Comparison of ENCODE assay signal across 9 cellular contexts in genomic region chr1:206430031-206430983, GRCh38. TPM values are rescaled to one million over a fixed set of nuclear protein-coding genes. Genes with fewer than 3 reads are reported as not detected.
DNase-seq lines count a peak whose midpoint lies in the region; ATAC-seq, FAIRE-seq and TF ChIP-seq lines count a peak whose summit lies in the region.
"Had no signal": no experiment of that assay in that cellular context is flagged by ENCODE, and none has a peak within 500 bp of the region (broad histone marks: within the 10 kb centered on the region; RNA-seq: fewer than 3 reads in every experiment).

No MANE protein-coding gene starts in this region.

- no peak overlapping the region for H3K27ac Mint-ChIP-seq in naive thymus-derived CD4-positive, alpha-beta T cell

- ATAC-seq in HG03196 (IDR thresholded peaks at IDR 0.05; ENCODE audit: unreplicated experiment), result peak; percentile 94
- peak; percentile 41 for ATAC-seq in upper lobe of right lung
- ATAC-seq in naive thymus-derived CD4-positive, alpha-beta T cell, result no peak

- peak; percentile 87 for FAIRE-seq in GM19239 (lab: Jason Lieb, UNC)

- peaks cover 0 to 44% (median 20%) of the 10 kb centered on the region in 5 donors for H3K36me3 Mint-ChIP-seq in naive thymus-derived CD4-positive, alpha-beta T cell

- intact Hi-C loops in upper lobe of right lung (cut with DNase I), result no loop called here
- intact Hi-C loops in naive thymus-derived CD4-positive, alpha-beta T cell (cut with micrococcal nuclease), result no loop called here

- DNase-seq in AG09319 (ENCODE audit: extremely low read depth, low read depth), result peak; percentile 38
- peak; percentile 40 for DNase-seq in GM19239 (ENCODE audit: insufficient read length, low spot score)
- peak; percentile 94 for DNase-seq in epithelial cell of prostate (ENCODE audit: low read depth, low spot score)
- DNase-seq in upper lobe of right lung, result no peak
- DNase-seq in stimulated activated CD4-positive, alpha-beta T cell treated with anti-CD3 and anti-CD28 coated beads, Interleukin-12 subunit alpha, Interleukin-12 subunit beta, amount 100 ng/mL, for 4 hours, result no peak
- no peak for DNase-seq in naive thymus-derived CD4-positive, alpha-beta T cell
- no peak for DNase-seq in globus pallidus (ENCODE audit: low spot score)

- no peaks in the 10 kb centered on the region for H3K9me3 Mint-ChIP-seq in naive thymus-derived CD4-positive, alpha-beta T cell
- H3K9me3 Mint-ChIP-seq: brain had no signal

- no peak overlapping the region for H3K4me3 ChIP-seq in upper lobe of right lung
- H3K4me3 ChIP-seq in naive thymus-derived CD4-positive, alpha-beta T cell (ENCODE audit: low read length), result no peak overlapping the region

- POLR2A ChIA-PET in naive thymus-derived CD4-positive, alpha-beta T cell (lab: Charles Lee), result no interaction called here

- no peaks in the 10 kb centered on the region for H3K9me3 ChIP-seq in upper lobe of right lung
- no peaks in the 10 kb centered on the region for H3K9me3 ChIP-seq in naive thymus-derived CD4-positive, alpha-beta T cell (ENCODE audit: control insufficient read depth in 2 of 3, low read length in 3 of 3)

- peaks cover 36% of the 10 kb centered on the region for H3K36me3 ChIP-seq in upper lobe of right lung
- no peaks in the 10 kb centered on the region for H3K36me3 ChIP-seq in naive thymus-derived CD4-positive, alpha-beta T cell (ENCODE audit: control insufficient read depth in 2 of 3, insufficient read depth in 3 of 3, low read length in 3 of 3)

- no peaks in the 10 kb centered on the region for H3K27me3 Mint-ChIP-seq in naive thymus-derived CD4-positive, alpha-beta T cell

- peaks cover 0 to 22% (median 0%) of the 10 kb centered on the region in 7 donors for H3K4me1 Mint-ChIP-seq in naive thymus-derived CD4-positive, alpha-beta T cell
- H3K4me1 Mint-ChIP-seq: brain had no signal

- peak; percentile 29 for TF ChIP-seq CTCF in AG09319 (IDR thresholded peaks at IDR 0.05; ENCODE audit: low read depth, low read length)
- TF ChIP-seq CTCF in upper lobe of right lung (IDR thresholded peaks at IDR 0.05), result no peak

- CTCF ChIA-PET in naive thymus-derived CD4-positive, alpha-beta T cell (lab: Charles Lee), result no interaction called here

- H3K4me3 Mint-ChIP-seq in naive thymus-derived CD4-positive, alpha-beta T cell, result no peak overlapping the region
- H3K4me3 Mint-ChIP-seq: brain had no signal

- H3K4me1 ChIP-seq in upper lobe of right lung, result no peaks in the 10 kb centered on the region
- no peaks in the 10 kb centered on the region for H3K4me1 ChIP-seq in naive thymus-derived CD4-positive, alpha-beta T cell (ENCODE audit: control insufficient read depth in 2 of 2, insufficient read depth in 2 of 2, low read length in 2 of 2)

- peak overlapping the region; percentile 85 for H3K27ac ChIP-seq in epithelial cell of prostate
- H3K27ac ChIP-seq in upper lobe of right lung, result no peak overlapping the region
- no peak overlapping the region for H3K27ac ChIP-seq in naive thymus-derived CD4-positive, alpha-beta T cell (ENCODE audit: low read depth, low read length)

- H3K27me3 ChIP-seq in upper lobe of right lung, result no peaks in the 10 kb centered on the region
- no peaks in the 10 kb centered on the region for H3K27me3 ChIP-seq in naive thymus-derived CD4-positive, alpha-beta T cell (ENCODE audit: control insufficient read depth in 2 of 2, insufficient read depth in 2 of 2, low read length in 2 of 2)

RNA-seq across cellular contexts. Expression of gene IKBKE, which starts 40.0 kb away (rescaled TPM):
- 8.5 TPM for total RNA-seq in upper lobe of right lung
- 100 to 1,000 TPM in 1 of 5 experiments, 10 to 100 TPM in 4; 50.1 to 177 (median 79.1) TPM for total RNA-seq in naive thymus-derived CD4-positive, alpha-beta T cell
- polyA plus RNA-seq in naive thymus-derived CD4-positive, alpha-beta T cell, result 10 to 100 TPM; 32.5 to 48.3 TPM

Comparison
In these comparisons a context has a peak if more than half of its experiments do, and no peak if none do; other contexts are left out.
1. DNase-seq: peak in AG09319 (single experiment), GM19239 (single experiment) and epithelial cell of prostate (single experiment); none in upper lobe of right lung (single experiment), stimulated activated CD4-positive, alpha-beta T cell treated with anti-CD3 and anti-CD28 coated beads, Interleukin-12 subunit alpha, Interleukin-12 subunit beta, amount 100 ng/mL, for 4 hours (single experiment), naive thymus-derived CD4-positive, alpha-beta T cell (0 of 9) and globus pallidus (single experiment).